11 cellular contexts compared by ENCODE assay signal in genomic region chr6:154613137-154613676, GRCh38.
A peak's percentile ranks its signal among the peaks of the same experiment; 100 is the strongest.
DNase-seq lines count a peak whose midpoint lies in the region; ATAC-seq and TF ChIP-seq lines count a peak whose summit lies in the region.
"Had no signal": no experiment of that assay in that cellular context is flagged by ENCODE, and none has a peak within 500 bp of the region (broad histone marks: within the 10 kb centered on the region; RNA-seq: fewer than 3 reads in every experiment).

No MANE protein-coding gene starts in this region.

- H3K27me3 ChIP-seq in brain microvascular endothelial cell (replicated peaks): no peaks in the 10 kb centered on the region

- H3K4me1 Mint-ChIP-seq in activated T-helper 2 cell treated with anti-CD3 and anti-CD28 coated beads, Interferon-gamma antibody, Interleukin-2, Interleukin-4, amounts not matched to agents 10 μg/mL and 5 μg/mL and 100 μg/mL, durations not matched to agents 14 hours and 24 hours and 36 hours (ENCODE audit: low read depth): peaks cover 12% of the 10 kb centered on the region
- H3K4me1 Mint-ChIP-seq: GM23338 had no signal

- in situ Hi-C loops in brain microvascular endothelial cell (cut with HindIII; ENCODE audit: low pct_ligation_motif_present, low sequenced_read_pairs): no loop called here

- H3K4me3 Mint-ChIP-seq in activated T-helper 2 cell treated with anti-CD3 and anti-CD28 coated beads, Interferon-gamma antibody, Interleukin-2, Interleukin-4, amounts not matched to agents 10 μg/mL and 5 μg/mL and 100 μg/mL, durations not matched to agents 14 hours and 24 hours and 36 hours (ENCODE audit: low read depth): no peak overlapping the region
- H3K4me3 Mint-ChIP-seq: GM23338 had no signal

- no peak for TF ChIP-seq POLR2A in NB4 (IDR thresholded peaks at IDR 0.05; ENCODE audit: extremely low read depth, insufficient read length)

- DNase-seq in DMS 273 (lab: John Stamatoyannopoulos, UW; ENCODE audit: unreplicated experiment) (peak; percentile 9), DMS 273 treated with DMSO at 0.1 percent for 48 hours (lab: John Stamatoyannopoulos, UW) (no peak), NB4 (ENCODE audit: low read depth) (peak; percentile 28), brain microvascular endothelial cell (peak; percentile 69), non-pigmented ciliary epithelial cell (ENCODE audit: low read depth) (peak; percentile 88), NCI-H1048 (lab: John Stamatoyannopoulos, UW) (no peak)
- no peak for DNase-seq in activated T-helper 2 cell treated with anti-CD3 and anti-CD28 coated beads, Interferon-gamma antibody, Interleukin-2, Interleukin-4, amounts not matched to agents 10 μg/mL and 5 μg/mL and 100 μg/mL, durations not matched to agents 14 hours and 24 hours and 36 hours (ENCODE audit: low spot score)

- peaks cover 2% of the 10 kb centered on the region for H3K27me3 Mint-ChIP-seq in activated T-helper 2 cell treated with anti-CD3 and anti-CD28 coated beads, Interferon-gamma antibody, Interleukin-2, Interleukin-4, amounts not matched to agents 10 μg/mL and 5 μg/mL and 100 μg/mL, durations not matched to agents 14 hours and 24 hours and 36 hours (ENCODE audit: low read depth)

- no peaks in the 10 kb centered on the region for H3K36me3 ChIP-seq in brain microvascular endothelial cell (replicated peaks)

- no peaks in the 10 kb centered on the region for H3K36me3 Mint-ChIP-seq in activated T-helper 2 cell treated with anti-CD3 and anti-CD28 coated beads, Interferon-gamma antibody, Interleukin-2, Interleukin-4, amounts not matched to agents 10 μg/mL and 5 μg/mL and 100 μg/mL, durations not matched to agents 14 hours and 24 hours and 36 hours (ENCODE audit: low read depth)

- TF ChIP-seq CTCF in NB4 (IDR thresholded peaks at IDR 0.05; ENCODE audit: low read depth, low read length): no peak
- TF ChIP-seq CTCF in brain microvascular endothelial cell (IDR thresholded peaks at IDR 0.05; ENCODE audit: low read depth, low read length, missing control alignments): no peak

- H3K9me3 Mint-ChIP-seq in activated T-helper 2 cell treated with anti-CD3 and anti-CD28 coated beads, Interferon-gamma antibody, Interleukin-2, Interleukin-4, amounts not matched to agents 10 μg/mL and 5 μg/mL and 100 μg/mL, durations not matched to agents 14 hours and 24 hours and 36 hours: no peaks in the 10 kb centered on the region
- H3K9me3 Mint-ChIP-seq: GM23338 had no signal

- H3K4me3 ChIP-seq in NB4 (ENCODE audit: low read depth, low read length) (no peak overlapping the region), brain microvascular endothelial cell (ENCODE audit: low read depth, low read length) (no peak overlapping the region)
- H3K4me3 ChIP-seq: coronary artery, GM23338 had no signal

- no peak overlapping the region for H3K27ac Mint-ChIP-seq in activated T-helper 2 cell treated with anti-CD3 and anti-CD28 coated beads, Interferon-gamma antibody, Interleukin-2, Interleukin-4, amounts not matched to agents 10 μg/mL and 5 μg/mL and 100 μg/mL, durations not matched to agents 14 hours and 24 hours and 36 hours
- H3K27ac Mint-ChIP-seq: GM23338 had no signal

- H3K27ac ChIP-seq in brain microvascular endothelial cell: no peak overlapping the region
- H3K27ac ChIP-seq: 22Rv1, coronary artery had no signal

- ATAC-seq in GM21381 (IDR thresholded peaks at IDR 0.05; ENCODE audit: unreplicated experiment): no peak
- ATAC-seq: GM23338 had no signal

- intact Hi-C loops in activated T-helper 2 cell treated with anti-CD3 and anti-CD28 coated beads, Interferon-gamma antibody, Interleukin-2, Interleukin-4, amounts not matched to agents 10 μg/mL and 5 μg/mL and 100 μg/mL, durations not matched to agents 14 hours and 24 hours and 36 hours (cut with micrococcal nuclease): no loop called here

Comparison
In these comparisons a context has a peak if more than half of its experiments do, and no peak if none do; other contexts are left out.
1. DNase-seq: peak in DMS 273 (single experiment), NB4 (single experiment), brain microvascular endothelial cell (single experiment) and non-pigmented ciliary epithelial cell (single experiment); none in DMS 273 treated with DMSO at 0.1 percent for 48 hours (single experiment), activated T-helper 2 cell treated with anti-CD3 and anti-CD28 coated beads, Interferon-gamma antibody, Interleukin-2, Interleukin-4, amounts not matched to agents 10 μg/mL and 5 μg/mL and 100 μg/mL, durations not matched to agents 14 hours and 24 hours and 36 hours (single experiment) and NCI-H1048 (single experiment).